In genomic region chr10:34791228-34791627, GRCh38 we compare ENCODE assay signal across 23 cellular contexts.
"Had no signal": no experiment of that assay in that cellular context is flagged by ENCODE, and none has a peak within 500 bp of the region (broad histone marks: within the 10 kb centered on the region; RNA-seq: fewer than 3 reads in every experiment).

No MANE protein-coding gene starts in this region.

- H3K27ac ChIP-seq: coronary artery, esophagus muscularis mucosa, gastroesophageal sphincter, heart left ventricle, thoracic aorta had no signal

- H3K36me3 Mint-ChIP-seq: activated naive CD8-positive, alpha-beta T cell treated with anti-CD3 and anti-CD28 coated beads for 36 hours; memory B cell; stimulated activated naive B cell treated with anti-CD40 and anti-IgM and Interleukin-4, amounts not matched to agents 10 μg/mL and 1 μg/mL and 100 μg/mL, for 72 hours had no signal

- H3K4me3 Mint-ChIP-seq: activated naive CD8-positive, alpha-beta T cell treated with anti-CD3 and anti-CD28 coated beads for 36 hours; activated T-cell treated with anti-CD3 and anti-CD28 coated beads, Interleukin-2, amount 50 U/mL, for 4 hours; memory B cell; stimulated activated naive B cell treated with anti-CD40 and anti-IgM and Interleukin-4, amounts not matched to agents 10 μg/mL and 1 μg/mL and 100 μg/mL, for 72 hours; T-helper 1 cell treated with Interleukin-12 subunit alpha and Interleukin-12 subunit beta and Interleukin-4 antibody, amounts not matched to agents 30 μg/mL and 1 μg/mL, for 36 hours had no signal

- H3K27me3 Mint-ChIP-seq: stimulated activated naive B cell treated with anti-CD40 and anti-IgM and Interleukin-4, amounts not matched to agents 10 μg/mL and 1 μg/mL and 100 μg/mL, for 72 hours had no signal

- H3K4me3 ChIP-seq: coronary artery, esophagus muscularis mucosa, gastroesophageal sphincter, heart left ventricle, mucosa of descending colon, thoracic aorta had no signal

- H3K27ac Mint-ChIP-seq: activated naive CD8-positive, alpha-beta T cell treated with anti-CD3 and anti-CD28 coated beads for 36 hours; activated T-helper 2 cell treated with anti-CD3 and anti-CD28 coated beads, Interferon-gamma antibody, Interleukin-2, Interleukin-4, amounts not matched to agents 10 μg/mL and 5 μg/mL and 100 μg/mL, durations not matched to agents 14 hours and 24 hours and 36 hours; memory B cell; stimulated activated naive B cell treated with anti-CD40 and anti-IgM and Interleukin-4, amounts not matched to agents 10 μg/mL and 1 μg/mL and 100 μg/mL, for 72 hours; T-helper 1 cell treated with Interleukin-12 subunit alpha and Interleukin-12 subunit beta and Interleukin-4 antibody, amounts not matched to agents 30 μg/mL and 1 μg/mL, for 36 hours had no signal

- FAIRE-seq: bronchial epithelial cell, small intestine had no signal

- H3K9me3 ChIP-seq: esophagus muscularis mucosa, gastroesophageal sphincter, mucosa of descending colon, thoracic aorta had no signal

- H3K9me3 Mint-ChIP-seq: activated naive CD8-positive, alpha-beta T cell treated with anti-CD3 and anti-CD28 coated beads for 36 hours; activated T-cell treated with anti-CD3 and anti-CD28 coated beads, Interleukin-2, amount 50 U/mL, for 4 hours; activated T-helper 2 cell treated with anti-CD3 and anti-CD28 coated beads, Interferon-gamma antibody, Interleukin-2, Interleukin-4, amounts not matched to agents 10 μg/mL and 5 μg/mL and 100 μg/mL, durations not matched to agents 14 hours and 24 hours and 36 hours; memory B cell; neural crest cell; stimulated activated naive B cell treated with anti-CD40 and anti-IgM and Interleukin-4, amounts not matched to agents 10 μg/mL and 1 μg/mL and 100 μg/mL, for 72 hours; T-helper 1 cell treated with Interleukin-12 subunit alpha and Interleukin-12 subunit beta and Interleukin-4 antibody, amounts not matched to agents 30 μg/mL and 1 μg/mL, for 36 hours had no signal

- H3K27me3 ChIP-seq: esophagus muscularis mucosa, gastroesophageal sphincter, heart left ventricle had no signal

- DNase-seq: activated CD4-positive, alpha-beta T cell treated with anti-CD3 and anti-CD28 coated beads for 4 hours; activated CD4-positive, alpha-beta T cell treated with anti-CD3 and anti-CD28 coated beads, Interleukin-2, amount 50 U/mL, for 48 hours; activated CD4-positive, CD25-positive, alpha-beta regulatory T cell; activated CD8-positive, alpha-beta memory T cell treated with anti-CD3 and anti-CD28 coated beads, Interleukin-2, amount 50 U/mL, for 48 hours; activated naive CD4-positive, alpha-beta T cell; activated naive CD8-positive, alpha-beta T cell treated with anti-CD3 and anti-CD28 coated beads for 36 hours; activated T-cell treated with anti-CD3 and anti-CD28 coated beads, Interleukin-2, amount 50 U/mL, for 4 hours; cerebellar nuclear complex; heart left ventricle; left cardiac atrium; mucosa of descending colon; stimulated activated CD4-positive, alpha-beta T cell treated with anti-CD3 and anti-CD28 coated beads, Interleukin-15, amount 100 ng/mL, for 24 hours; stimulated activated naive B cell treated with anti-CD40 and anti-IgM and Interleukin-4, amounts not matched to agents 10 μg/mL and 1 μg/mL and 100 μg/mL, for 72 hours had no signal

- H3K36me3 ChIP-seq: esophagus muscularis mucosa, gastroesophageal sphincter, heart left ventricle, thoracic aorta had no signal

- H3K4me1 Mint-ChIP-seq: activated naive CD8-positive, alpha-beta T cell treated with anti-CD3 and anti-CD28 coated beads for 36 hours; memory B cell; stimulated activated naive B cell treated with anti-CD40 and anti-IgM and Interleukin-4, amounts not matched to agents 10 μg/mL and 1 μg/mL and 100 μg/mL, for 72 hours had no signal

- ATAC-seq: activated T-cell treated with anti-CD3 and anti-CD28 coated beads, Interleukin-2, amount 50 U/mL, for 4 hours; gastroesophageal sphincter; mucosa of descending colon; stimulated activated naive B cell treated with anti-CD40 and anti-IgM and Interleukin-4, amounts not matched to agents 10 μg/mL and 1 μg/mL and 100 μg/mL, for 72 hours had no signal
